Comparison of ENCODE assay signal across 16 cellular contexts in the genomic region with DNA sequence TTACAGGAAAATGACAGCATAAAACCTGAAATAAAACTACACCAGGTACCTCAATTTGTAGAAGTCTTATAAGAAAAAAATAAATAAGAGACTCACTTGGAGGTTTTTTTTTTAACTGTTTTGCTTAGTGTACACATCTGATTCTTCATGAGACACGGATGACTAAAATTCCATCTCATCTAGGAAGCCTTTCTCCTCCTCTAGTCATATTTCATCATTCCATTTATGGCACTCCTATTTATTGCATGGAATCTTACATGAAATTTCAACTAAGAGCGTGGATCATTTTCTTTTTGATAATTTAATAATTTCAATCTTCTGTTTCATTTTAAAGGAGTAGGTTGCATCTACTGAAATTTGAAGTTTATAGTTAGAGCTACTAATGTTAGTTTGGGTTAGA. TPM values are rescaled to one million over a fixed set of nuclear protein-coding genes. Genes with fewer than 3 reads are reported as not detected.
DNase-seq lines count a peak whose midpoint lies in the region; ATAC-seq and TF ChIP-seq lines count a peak whose summit lies in the region.
"Had no signal": no experiment of that assay in that cellular context is flagged by ENCODE, and none has a peak within 500 bp of the region (broad histone marks: within the 10 kb centered on the region; RNA-seq: fewer than 3 reads in every experiment).

No MANE protein-coding gene starts in this region.

- TF ChIP-seq CTCF in AG09309 (IDR thresholded peaks at IDR 0.05; ENCODE audit: control insufficient read depth, insufficient read depth, low read depth, low read length, missing control alignments) (no peak), esophagus muscularis mucosa (IDR thresholded peaks at IDR 0.05) (no peak), neutrophil (IDR thresholded peaks at IDR 0.05) (no peak)

- peaks cover 0 to 9% (median 0%) of the 10 kb centered on the region in 4 donors for H3K36me3 ChIP-seq in esophagus muscularis mucosa
- H3K36me3 ChIP-seq in neutrophil: peaks cover 26% of the 10 kb centered on the region
- H3K36me3 ChIP-seq: pancreas, SJCRH30 had no signal

- peak overlapping the region; percentile 64; the same call in 1 of the 2 replicates for H3K4me3 ChIP-seq in AG09309 (ENCODE audit: control insufficient read depth, low read depth, low read length)
- peak overlapping the region; percentile 65 to 83 (median 74) for H3K4me3 ChIP-seq in esophagus muscularis mucosa
- no peak overlapping the region for H3K4me3 ChIP-seq in neutrophil (ENCODE audit: low read depth in 1 of 2, low read length in 1 of 2)
- H3K4me3 ChIP-seq: SJCRH30 had no signal

- intact Hi-C loops in esophagus muscularis mucosa (cut with DNase I): loop anchor here (5.0 to 10.0 kb wide), 2 partner anchors 75 to 303 kb away; no protein-coding TSS in a partner anchor

- H3K27ac ChIP-seq in esophagus muscularis mucosa (replicated peaks in 1 of 4) (peak overlapping the region in 2 of 4 donors; percentile 89 to 94), neutrophil (peak overlapping the region; percentile 96)
- H3K27ac ChIP-seq: pancreas, SJCRH30 had no signal

- no peak for TF ChIP-seq POLR2A in esophagus muscularis mucosa (IDR thresholded peaks at IDR 0.05; ENCODE audit: low read depth)

- no peak for TF ChIP-seq EP300 in esophagus muscularis mucosa (IDR thresholded peaks at IDR 0.05)

- H3K9me3 ChIP-seq in esophagus muscularis mucosa (peaks cover 0 to 2% (median 0%) of the 10 kb centered on the region in 4 donors), neutrophil (no peaks in the 10 kb centered on the region)
- H3K9me3 ChIP-seq: pancreas, SJCRH30 had no signal

- no peaks in the 10 kb centered on the region for H3K27me3 ChIP-seq in esophagus muscularis mucosa
- H3K27me3 ChIP-seq in neutrophil: no peaks in the 10 kb centered on the region
- H3K27me3 ChIP-seq: SJCRH30 had no signal

- WGBS in esophagus muscularis mucosa: 64% methylated on average over 2 of the region's 2 CpGs

- no peak for ATAC-seq in GM19455 (IDR thresholded peaks at IDR 0.05; ENCODE audit: unreplicated experiment)
- no peak for ATAC-seq in GM21381 (IDR thresholded peaks at IDR 0.05; ENCODE audit: unreplicated experiment)
- no peak for ATAC-seq in GM18867 (IDR thresholded peaks at IDR 0.05; ENCODE audit: unreplicated experiment)

- peaks cover 0 to 25% (median 22%) of the 10 kb centered on the region in 4 donors for H3K4me1 ChIP-seq in esophagus muscularis mucosa
- peaks cover 41 to 46% of the 10 kb centered on the region in 2 experiments for H3K4me1 ChIP-seq in neutrophil (ENCODE audit: control insufficient read depth in 1 of 2, insufficient read depth in 1 of 2, low read depth in 1 of 2, low read length in 1 of 2)
- H3K4me1 ChIP-seq: pancreas, SJCRH30 had no signal

- DNase-seq in AG09309 (ENCODE audit: low read depth): peak; percentile 23
- DNase-seq in RKO (ENCODE audit: low spot score): peak; percentile 78
- no peak for DNase-seq in esophagus muscularis mucosa (ENCODE audit: extremely low spot score)
- no peak for DNase-seq in NCI-H2107 treated with DMSO at 0.1 percent for 48 hours (lab: John Stamatoyannopoulos, UW; ENCODE audit: unreplicated experiment)
- DNase-seq: activated naive CD4-positive, alpha-beta T cell treated with anti-CD3 and anti-CD28 coated beads, Interleukin-2, amount 50 U/mL, for 16 hours; AML-193; midbrain; NCI-H2171 treated with DMSO at 0.1 percent for 48 hours; NK-92 treated with Interleukin-12 subunit alpha and Interleukin-12 subunit beta, amount 100 ng/mL, for 24 hours; pancreas; SJCRH30; stimulated activated CD4-positive, alpha-beta T cell treated with anti-CD3 and anti-CD28 coated beads, Interleukin-12 subunit alpha, Interleukin-12 subunit beta, amount 100 ng/mL, for 4 hours had no signal

RNA-seq across cellular contexts. Expression of gene PTGS2, which starts 1.6 kb away (rescaled TPM):
- 10 to 100 TPM in 1 of 4 donors, 1 to 10 TPM in 3; 2.7 to 18.6 (median 4.3) TPM for total RNA-seq in esophagus muscularis mucosa
- total RNA-seq: SJCRH30 had no signal

Comparison
In these comparisons a context has a peak if more than half of its experiments do, and no peak if none do; other contexts are left out.
1. DNase-seq: peak in AG09309 (single experiment) and RKO (single experiment); none in esophagus muscularis mucosa (single experiment) and NCI-H2107 treated with DMSO at 0.1 percent for 48 hours (single experiment).
2. H3K4me3 ChIP-seq: peak in AG09309 (single experiment) and esophagus muscularis mucosa (4 of 4); none in neutrophil (0 of 2).